2 cellular contexts compared by ENCODE assay signal in genomic region chr15:73367624-73368300, GRCh38.
TF ChIP-seq lines count a peak whose summit lies in the region.

No MANE protein-coding gene starts in this region.

TF ChIP-seq in SK-N-SH, 30 proteins besides CTCF, POLR2A, EP300 and RAD21 (continued from another document):
- TF ChIP-seq NRF1 (IDR thresholded peaks at IDR 0.05; ENCODE audit: low read depth, low read length) (no peak), RCOR1 (IDR thresholded peaks at IDR 0.05; ENCODE audit: low read length) (no peak), FOXM1 (IDR thresholded peaks at IDR 0.05; ENCODE audit: low read depth) (no peak), JUND (IDR thresholded peaks at IDR 0.05) (no peak), GABPA (IDR thresholded peaks at IDR 0.05; ENCODE audit: low read depth) (no peak), YY1 (IDR thresholded peaks at IDR 0.05; ENCODE audit: low read depth) (no peak), TEAD4 (IDR thresholded peaks at IDR 0.05; ENCODE audit: borderline replicate concordance, insufficient read depth) (no peak), IRF3 (IDR thresholded peaks at IDR 0.05; ENCODE audit: low read depth, low read length) (no peak), USF1 (IDR thresholded peaks at IDR 0.05; ENCODE audit: borderline replicate concordance, low read depth) (no peak), NFIC (IDR thresholded peaks at IDR 0.05; ENCODE audit: borderline replicate concordance) (no peak)
- TF ChIP-seq, protein P1, sequence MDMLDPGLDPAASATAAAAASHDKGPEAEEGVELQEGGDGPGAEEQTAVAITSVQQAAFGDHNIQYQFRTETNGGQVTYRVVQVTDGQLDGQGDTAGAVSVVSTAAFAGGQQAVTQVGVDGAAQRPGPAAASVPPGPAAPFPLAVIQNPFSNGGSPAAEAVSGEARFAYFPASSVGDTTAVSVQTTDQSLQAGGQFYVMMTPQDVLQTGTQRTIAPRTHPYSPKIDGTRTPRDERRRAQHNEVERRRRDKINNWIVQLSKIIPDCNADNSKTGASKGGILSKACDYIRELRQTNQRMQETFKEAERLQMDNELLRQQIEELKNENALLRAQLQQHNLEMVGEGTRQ (IDR thresholded peaks at IDR 0.05; ENCODE audit: borderline replicate concordance, low read depth, low read length) = no peak

TF ChIP-seq in SK-N-SH treated with all-trans-retinoic acid at 6 μM for 48 hours, 23 proteins besides CTCF, POLR2A, EP300 and RAD21 (continued from another document):
- TF ChIP-seq CSRNP3 (CRISPR knock-in tag; IDR thresholded peaks at IDR 0.05) (no peak), GLIS3 (CRISPR knock-in tag; IDR thresholded peaks at IDR 0.05) (no peak), TSHZ2 (CRISPR knock-in tag; IDR thresholded peaks at IDR 0.05) (no peak), ZNF565 (CRISPR knock-in tag; conservative IDR thresholded peaks at IDR 0.05; ENCODE audit: low read depth) (no peak), ISL1 (CRISPR knock-in tag; IDR thresholded peaks at IDR 0.05) (no peak), ARNTL (CRISPR knock-in tag; IDR thresholded peaks at IDR 0.05; ENCODE audit: borderline replicate concordance, low read depth) (no peak), CSDC2 (CRISPR knock-in tag; IDR thresholded peaks at IDR 0.05) (no peak), ZNF70 (CRISPR knock-in tag; IDR thresholded peaks at IDR 0.05) (no peak), CREB5 (CRISPR knock-in tag; IDR thresholded peaks at IDR 0.05; ENCODE audit: low read depth) (no peak), OSR1 (CRISPR knock-in tag; IDR thresholded peaks at IDR 0.05) (no peak), SNAI2 (CRISPR knock-in tag; IDR thresholded peaks at IDR 0.05) (no peak), BACH2 (CRISPR knock-in tag; IDR thresholded peaks at IDR 0.05; ENCODE audit: borderline replicate concordance) (no peak), ZFP30 (CRISPR knock-in tag; IDR thresholded peaks at IDR 0.05) (no peak), PPARA (CRISPR knock-in tag; IDR thresholded peaks at IDR 0.05; ENCODE audit: borderline replicate concordance) (no peak), ZC3H10 (CRISPR knock-in tag; IDR thresholded peaks at IDR 0.05) (no peak)
